ENCODE assay signal across 8 cellular contexts in genomic region chr16:29900888-29901606, GRCh38. TPM values are rescaled to one million over a fixed set of nuclear protein-coding genes. Genes with fewer than 3 reads are reported as not detected.
DNase-seq lines count a peak whose midpoint lies in the region; ATAC-seq and TF ChIP-seq lines count a peak whose summit lies in the region.
"Had no signal": no experiment of that assay in that cellular context is flagged by ENCODE, and none has a peak within 500 bp of the region (broad histone marks: within the 10 kb centered on the region; RNA-seq: fewer than 3 reads in every experiment).

No MANE protein-coding gene starts in this region.

- H4K91ac ChIP-seq in H9 (ENCODE audit: insufficient read length, low read depth, low read length): no peak overlapping the region

- H3K27ac ChIP-seq in H9 (ENCODE audit: insufficient read length, low read depth, low read length): no peak overlapping the region
- peak overlapping the region; percentile 62 for H3K27ac ChIP-seq in fibroblast of lung (ENCODE audit: insufficient read depth, low read length)
- no peak overlapping the region for H3K27ac ChIP-seq in skeletal muscle tissue (ENCODE audit: low read depth, low read length)
- H3K27ac ChIP-seq in foreskin keratinocyte: no peak overlapping the region

- H3K27me3 ChIP-seq in H9 (ENCODE audit: insufficient read depth, low read length) (no peaks in the 10 kb centered on the region), fibroblast of lung (ENCODE audit: control insufficient read depth, insufficient read depth, low read length) (peaks cover 10% of the 10 kb centered on the region), skeletal muscle tissue (ENCODE audit: control insufficient read depth in 3 of 3, insufficient read depth in 3 of 3, low read length in 3 of 3) (peaks cover 26 to 40% (median 40%) of the 10 kb centered on the region in 3 donors), foreskin keratinocyte (peaks cover 19% of the 10 kb centered on the region)

- no peak overlapping the region for H2BK12ac ChIP-seq in H9 (ENCODE audit: insufficient read length, low read depth, low read length)

- H3K9me3 ChIP-seq in H9 (ENCODE audit: control insufficient read depth, low read depth, low read length): no peaks in the 10 kb centered on the region
- no peaks in the 10 kb centered on the region for H3K9me3 ChIP-seq in fibroblast of lung (ENCODE audit: control insufficient read depth, insufficient read depth, low read depth, low read length)
- no peaks in the 10 kb centered on the region for H3K9me3 ChIP-seq in skeletal muscle tissue (ENCODE audit: control insufficient read depth in 3 of 3, low read length in 3 of 3)

- TF ChIP-seq CTCF in H9 (conservative IDR thresholded peaks at IDR 0.05): no peak
- no peak for TF ChIP-seq CTCF in fibroblast of lung (conservative IDR thresholded peaks at IDR 0.05 in 1 of 2, IDR thresholded peaks at IDR 0.05 in 1 of 2; ENCODE audit: low read depth in 1 of 2, low read length in 2 of 2)
- no peak for TF ChIP-seq CTCF in foreskin keratinocyte (conservative IDR thresholded peaks at IDR 0.05)

- H3K4me1 Mint-ChIP-seq in H9 (peaks cover 24 to 29% of the 10 kb centered on the region in 2 experiments), T-cell (peaks cover 6 to 15% (median 12%) of the 10 kb centered on the region in 3 donors)

- peak overlapping the region in 1 of 3 experiments; percentile 89; a peak in 4 of 7 replicates for H3K27ac Mint-ChIP-seq in H9
- no peak overlapping the region for H3K27ac Mint-ChIP-seq in T-cell

- peak overlapping the region; percentile 90 to 96 for H3K4me3 Mint-ChIP-seq in H9
- peak overlapping the region; percentile 63 to 65 (median 64) for H3K4me3 Mint-ChIP-seq in T-cell

- H3K79me2 ChIP-seq in H9 (ENCODE audit: insufficient read depth, low read length) (no peaks in the 10 kb centered on the region; the same call in 1 of the 2 replicates), fibroblast of lung (ENCODE audit: control insufficient read depth, insufficient read depth, low read length) (no peaks in the 10 kb centered on the region)

- no peak overlapping the region for H3K4ac ChIP-seq in H9 (ENCODE audit: low read depth, low read length)

- CTCF ChIA-PET in T-cell (lab: Charles Lee): interaction anchor here in 1 of 2 donors (0.5 to 0.6 kb wide), 2 partner anchors 14 to 77 kb away, joined by 3 to 6 read pairs; no protein-coding TSS in a partner anchor

- H3K18ac ChIP-seq in H9 (ENCODE audit: insufficient read length, low read depth, low read length): peak overlapping the region; percentile 67

- H4K20me1 ChIP-seq in H9 (ENCODE audit: control insufficient read depth, insufficient read depth, insufficient read length) (no peaks in the 10 kb centered on the region), fibroblast of lung (ENCODE audit: control insufficient read depth, extremely low read depth, insufficient read depth, low read length) (no peaks in the 10 kb centered on the region)

- H4K8ac ChIP-seq in H9 (replicated peaks; ENCODE audit: insufficient read length, low read depth, low read length): no peak overlapping the region

- DNase-seq in H9 (no peak), T-cell (no peak), fibroblast of lung (ENCODE audit: low read depth in 2 of 2) (no peak), amniotic stem cell (lab: John Stamatoyannopoulos, UW) (no peak), foreskin keratinocyte (no peak), dedifferentiated amniotic fluid mesenchymal stem cell (ENCODE audit: extremely low spot score) (no peak)

- H2BK5ac ChIP-seq in H9 (ENCODE audit: insufficient read length, low read length): no peak overlapping the region

- H2BK15ac ChIP-seq in H9 (ENCODE audit: low read depth, low read length): no peak overlapping the region

- H4K5ac ChIP-seq in H9 (ENCODE audit: insufficient read length, low read depth, low read length): no peak overlapping the region

- H3K4me1 ChIP-seq in H9 (ENCODE audit: insufficient read depth, low read length) (peaks cover 2% of the 10 kb centered on the region), fibroblast of lung (ENCODE audit: control insufficient read depth, extremely low read depth, insufficient read depth, low read length) (no peaks in the 10 kb centered on the region), skeletal muscle tissue (ENCODE audit: control insufficient read depth in 3 of 3, insufficient read depth in 3 of 3, low read length in 3 of 3) (peaks cover 4 to 8% (median 7%) of the 10 kb centered on the region in 3 donors), foreskin keratinocyte (no peaks in the 10 kb centered on the region)

- no peak overlapping the region for H3K23ac ChIP-seq in H9 (ENCODE audit: insufficient read length, low read depth, low read length)

- H3K4me3 ChIP-seq in fibroblast of lung (replicated peaks in 1 of 4; ENCODE audit: control extremely low read depth in 1 of 4, insufficient read depth in 1 of 4, low read depth in 3 of 4, low read length in 4 of 4) (peak overlapping the region; percentile 42 to 73 (median 56)), skeletal muscle tissue (ENCODE audit: low read length in 3 of 3) (peak overlapping the region in 2 of 3 donors; percentile 22 to 48)

- H2AK5ac ChIP-seq in H9 (ENCODE audit: insufficient read length, low read length): no peak overlapping the region

- H3K23me2 ChIP-seq in H9 (ENCODE audit: insufficient read length, low read depth, low read length, poor library complexity, severe bottlenecking): peaks cover 25% of the 10 kb centered on the region

- no CpG with 5 or more reads among the region's 31 CpGs for WGBS in H9 (ENCODE audit: extremely low coverage, insufficient read length, low lambda C conversion rate)

- H3K9ac ChIP-seq in H9 (ENCODE audit: extremely low read depth, insufficient read length, low read length) (peak overlapping the region; percentile 65), fibroblast of lung (ENCODE audit: insufficient read depth, low read length) (peak overlapping the region; percentile 58), skeletal muscle tissue (ENCODE audit: low read depth in 1 of 3, low read length in 3 of 3) (no peak overlapping the region)

- H3T11ph ChIP-seq in H9 (ENCODE audit: low read length): no peak overlapping the region

- no peaks in the 10 kb centered on the region for H3K27me3 Mint-ChIP-seq in H9 (ENCODE audit: low read depth)
- H3K27me3 Mint-ChIP-seq in T-cell: peaks cover 25 to 29% of the 10 kb centered on the region in 2 donors

- ATAC-seq in T-cell (replicated peaks in 1 of 4) (no peak), foreskin keratinocyte (no peak)

- H3K36me3 ChIP-seq in fibroblast of lung (ENCODE audit: control insufficient read depth, insufficient read depth, low read length): no peaks in the 10 kb centered on the region
- H3K36me3 ChIP-seq in skeletal muscle tissue (ENCODE audit: control insufficient read depth in 3 of 3, insufficient read depth in 3 of 3, low read length in 3 of 3): no peaks in the 10 kb centered on the region

- H2BK120ac ChIP-seq in H9 (ENCODE audit: low read depth, low read length, poor library complexity, severe bottlenecking): no peak overlapping the region

- no peak overlapping the region for H2BK20ac ChIP-seq in H9 (ENCODE audit: low read depth, low read length, poor library complexity, severe bottlenecking)

- peaks cover 13 to 17% (median 13%) of the 10 kb centered on the region in 3 experiments; a peak in 6 of 7 replicates for H3K36me3 Mint-ChIP-seq in H9 (ENCODE audit: insufficient read depth in 1 of 3, low read depth in 3 of 3)
- H3K36me3 Mint-ChIP-seq in T-cell: no peaks in the 10 kb centered on the region

- H3K4me2 ChIP-seq in H9 (ENCODE audit: insufficient read depth, insufficient read length, low read length) (peak overlapping the region; percentile 96), fibroblast of lung (ENCODE audit: extremely low read depth, insufficient read depth, low read length) (peak overlapping the region; percentile 79)

- POLR2A ChIA-PET in T-cell (lab: Charles Lee): no interaction called here

- H2AFZ ChIP-seq in H9 (ENCODE audit: low read length) (no peak overlapping the region), fibroblast of lung (ENCODE audit: low read length) (peak overlapping the region; percentile 76)

- H3K9me3 Mint-ChIP-seq in H9 (no peaks in the 10 kb centered on the region), T-cell (no peaks in the 10 kb centered on the region)

- H3K79me1 ChIP-seq in H9 (ENCODE audit: insufficient read depth, low read depth, low read length, poor library complexity, severe bottlenecking): peaks cover 3% of the 10 kb centered on the region

- no peak overlapping the region for H3K56ac ChIP-seq in H9 (ENCODE audit: insufficient read length, low read depth, low read length)

- no peak overlapping the region for H3K14ac ChIP-seq in H9 (ENCODE audit: insufficient read depth, low read length)

RNA-seq across cellular contexts. Expression of gene ASPHD1, which starts 0.8 kb away (rescaled TPM):
- total RNA-seq in H9 (2021) (16.7 and 17.9 TPM in 2 replicates), T-cell (not detected), fibroblast of lung (5.4 and 5.9 TPM in 2 replicates), skeletal muscle tissue (not detected), foreskin keratinocyte (2.1 and 2.4 TPM in 2 replicates)
- polyA plus RNA-seq in fibroblast of lung (0.77 and 1.3 TPM in 2 replicates), foreskin keratinocyte (4.4 and 5.1 TPM in 2 replicates)
- 5.2 and 10.4 TPM in 2 replicates for polyA plus RNA-seq in fibroblast of lung (2012)
- polyA minus RNA-seq in fibroblast of lung (ENCODE audit: low replicate concordance): 0.30 and 2.0 TPM in 2 replicates

RNA-seq across cellular contexts. Expression of gene SEZ6L2, which starts 1.7 kb away (rescaled TPM):
- 44.7 and 50.8 TPM in 2 replicates for total RNA-seq in H9 (2021)
- under 1 TPM in 3 of 5 donors, not detected in 2; 0.16 to 0.82 (median 0.47) TPM for total RNA-seq in T-cell
- total RNA-seq in fibroblast of lung: 1.8 and 2.6 TPM in 2 replicates
- polyA plus RNA-seq in fibroblast of lung: 0.80 and 1.2 TPM in 2 replicates
- polyA plus RNA-seq in fibroblast of lung (2012): 2.3 and 4.0 TPM in 2 replicates
- polyA minus RNA-seq in fibroblast of lung (ENCODE audit: low replicate concordance): 0.22 and 3.2 TPM in 2 replicates
- 2.1 TPM for total RNA-seq in skeletal muscle tissue
- 2.0 and 2.6 TPM in 2 replicates for total RNA-seq in foreskin keratinocyte
- polyA plus RNA-seq in foreskin keratinocyte: 2.4 and 2.7 TPM in 2 replicates
- total RNA-seq: T-helper 2 cell treated with Interferon-gamma antibody and Interleukin-4, amounts not matched to agents 100 ng/mL and 5 ng/mL, for 36 hours had no signal

RNA-seq across cellular contexts. Expression of gene KCTD13, which starts 25.0 kb away (rescaled TPM):
- total RNA-seq in H9 (2021): 16.8 and 18.3 TPM in 2 replicates
- total RNA-seq in T-cell: 10 to 100 TPM; 48.4 to 87.3 (median 79.1) TPM
- 4.6 and 6.3 TPM in 2 replicates for total RNA-seq in fibroblast of lung
- 5.7 and 5.9 TPM in 2 replicates for polyA plus RNA-seq in fibroblast of lung
- 6.4 and 6.6 TPM in 2 replicates for polyA plus RNA-seq in fibroblast of lung (2012)
- polyA minus RNA-seq in fibroblast of lung (ENCODE audit: low replicate concordance): 5.3 and 9.0 TPM in 2 replicates
- total RNA-seq in skeletal muscle tissue: 4.2 TPM
- 7.0 and 7.2 TPM in 2 replicates for total RNA-seq in foreskin keratinocyte
- 7.5 and 8.0 TPM in 2 replicates for polyA plus RNA-seq in foreskin keratinocyte

RNA-seq across cellular contexts. Expression of gene CDIPT, which starts 38.0 kb away (rescaled TPM):
- total RNA-seq in H9 (2021): 70.0 and 70.6 TPM in 2 replicates
- 10 to 100 TPM; 37.1 to 87.0 (median 79.7) TPM for total RNA-seq in T-cell
- 89.1 and 99.6 TPM in 2 replicates for total RNA-seq in fibroblast of lung
- 78.1 and 84.9 TPM in 2 replicates for polyA plus RNA-seq in fibroblast of lung
- polyA plus RNA-seq in fibroblast of lung (2012): 85.4 and 87.1 TPM in 2 replicates
- polyA minus RNA-seq in fibroblast of lung (ENCODE audit: low replicate concordance): 154 and 202 TPM in 2 replicates
- total RNA-seq in skeletal muscle tissue: 24.5 TPM
- total RNA-seq in foreskin keratinocyte: 42.3 and 46.6 TPM in 2 replicates
- polyA plus RNA-seq in foreskin keratinocyte: 55.4 and 59.6 TPM in 2 replicates

Comparison
In these comparisons a context has a peak if more than half of its experiments do, and no peak if none do; other contexts are left out.
1. H3K9ac ChIP-seq: peak in H9 (single experiment) and fibroblast of lung (single experiment); none in skeletal muscle tissue (0 of 3).
2. RNA of gene SEZ6L2, which starts 1.7 kb away (total RNA-seq): 44.7 to 50.8 TPM in H9; 2.1 TPM in skeletal muscle tissue (single experiment), 2.0 to 2.6 TPM in foreskin keratinocyte, 1.8 to 2.6 TPM in fibroblast of lung and 0.16 to 0.82 TPM in T-cell; every median in the first group is over 10 times any median in the second.